Comparison of ENCODE assay signal across 9 cellular contexts in genomic region chr3:71050521-71051258, GRCh38.
DNase-seq lines count a peak whose midpoint lies in the region; ATAC-seq, FAIRE-seq and TF ChIP-seq lines count a peak whose summit lies in the region.
"Had no signal": no experiment of that assay in that cellular context is flagged by ENCODE, and none has a peak within 500 bp of the region (broad histone marks: within the 10 kb centered on the region; RNA-seq: fewer than 3 reads in every experiment).

No MANE protein-coding gene starts in this region.

- H3K4me2 ChIP-seq in mesendoderm (ENCODE audit: low read length), result no peak overlapping the region
- H3K4me2 ChIP-seq in MM.1S (ENCODE audit: low read depth, low read length), result no peak overlapping the region

- DNase-seq in activated T-cell treated with anti-CD3 and anti-CD28 coated beads, Interleukin-2, amount 50 U/mL, for 4 hours, result no peak
- no peak for DNase-seq in activated T-cell treated with anti-CD3 and anti-CD28 coated beads, Interleukin-2, amount 50 U/mL, for 1 hour
- peak in 1 of 2 donors; percentile 36 for DNase-seq in activated naive CD4-positive, alpha-beta T cell treated with anti-CD3 and anti-CD28 coated beads, Interleukin-2, amount 50 U/mL, for 72 hours (ENCODE audit: low spot score in 2 of 2)
- DNase-seq in tibial nerve (ENCODE audit: low spot score in 2 of 2) (no peak), mesendoderm (no peak), MM.1S (no peak)
- DNase-seq: right lobe of liver had no signal

- H3K4me3 ChIP-seq in tibial nerve, result no peak overlapping the region
- H3K4me3 ChIP-seq in mesendoderm (ENCODE audit: low read length), result no peak overlapping the region
- H3K4me3 ChIP-seq in MM.1S (ENCODE audit: low read length), result no peak overlapping the region
- H3K4me3 ChIP-seq: right lobe of liver had no signal

- no peaks in the 10 kb centered on the region for H3K9me2 ChIP-seq in MM.1S (replicated peaks; ENCODE audit: insufficient read depth, low read length)

- no peak overlapping the region for H2AFZ ChIP-seq in MM.1S (ENCODE audit: low read length)

- FAIRE-seq in islet of Langerhans (lab: Jason Lieb, UNC), result peak; percentile 68

- TF ChIP-seq CTCF in tibial nerve (IDR thresholded peaks at IDR 0.05), result no peak
- TF ChIP-seq CTCF in MM.1S (IDR thresholded peaks at IDR 0.05; ENCODE audit: low read length), result no peak

- no peak overlapping the region for H4K8ac ChIP-seq in mesendoderm (ENCODE audit: low read depth, low read length)

- peak; percentile 86 to 88 for ATAC-seq in activated T-cell treated with anti-CD3 and anti-CD28 coated beads, Interleukin-2, amount 50 U/mL, for 4 hours
- ATAC-seq in activated naive CD4-positive, alpha-beta T cell treated with anti-CD3 and anti-CD28 coated beads, Interleukin-2, amount 50 U/mL, for 72 hours, result peak; percentile 82 to 89
- ATAC-seq in HG02571 (IDR thresholded peaks at IDR 0.05; ENCODE audit: unreplicated experiment), result no peak

- 33% methylated on average over 6 of the region's 6 CpGs for WGBS in tibial nerve, 2 donors
- no CpG with 5 or more reads among the region's 6 CpGs for WGBS in mesendoderm (ENCODE audit: extremely low coverage, insufficient coverage, low lambda C conversion rate)

- H3K56ac ChIP-seq in mesendoderm (ENCODE audit: low read length), result no peak overlapping the region

- H3K27me3 Mint-ChIP-seq in activated T-cell treated with anti-CD3 and anti-CD28 coated beads, Interleukin-2, amount 50 U/mL, for 4 hours (ENCODE audit: low read depth), result no peaks in the 10 kb centered on the region

- no peaks in the 10 kb centered on the region for H4K20me1 ChIP-seq in MM.1S (ENCODE audit: insufficient read depth, low read length)

- no peaks in the 10 kb centered on the region for H3F3A ChIP-seq in MM.1S (ENCODE audit: insufficient read depth, low read length)

- H3K4me1 ChIP-seq in tibial nerve (peaks cover 0 to 95% (median 65%) of the 10 kb centered on the region in 4 donors), mesendoderm (ENCODE audit: control insufficient read depth, low read depth, low read length) (peaks cover 16% of the 10 kb centered on the region), MM.1S (ENCODE audit: low read length) (no peaks in the 10 kb centered on the region)

- TF ChIP-seq POLR2A in tibial nerve (IDR thresholded peaks at IDR 0.05), result no peak

- no peak overlapping the region for H2BK5ac ChIP-seq in mesendoderm (ENCODE audit: low read length)

- H3K27ac ChIP-seq in tibial nerve, result peak overlapping the region in 3 of 4 donors; percentile 13 to 85 (median 71)
- no peak overlapping the region for H3K27ac ChIP-seq in mesendoderm (ENCODE audit: low read depth, low read length)
- no peak overlapping the region for H3K27ac ChIP-seq in MM.1S (ENCODE audit: low read length)

- no peak overlapping the region for H2BK15ac ChIP-seq in mesendoderm (replicated peaks; ENCODE audit: low read depth)

- H3K23ac ChIP-seq in mesendoderm (ENCODE audit: low read length), result no peak overlapping the region

- peaks cover 89% of the 10 kb centered on the region for H3K36me3 Mint-ChIP-seq in activated T-cell treated with anti-CD3 and anti-CD28 coated beads, Interleukin-2, amount 50 U/mL, for 4 hours (ENCODE audit: insufficient read depth)
- peaks cover 51 to 71% of the 10 kb centered on the region in 2 donors for H3K36me3 Mint-ChIP-seq in activated naive CD4-positive, alpha-beta T cell treated with anti-CD3 and anti-CD28 coated beads, Interleukin-2, amount 50 U/mL, for 72 hours

- H4K5ac ChIP-seq in mesendoderm (ENCODE audit: low read length), result no peak overlapping the region

- H3K36me3 ChIP-seq in tibial nerve, result peaks cover 0 to 20% (median 0%) of the 10 kb centered on the region in 3 donors
- H3K36me3 ChIP-seq in mesendoderm (ENCODE audit: control insufficient read depth, insufficient read depth, low read length), result no peaks in the 10 kb centered on the region
- H3K36me3 ChIP-seq in MM.1S (replicated peaks; ENCODE audit: insufficient read depth, low read length), result no peaks in the 10 kb centered on the region

- H3K27me3 ChIP-seq in tibial nerve, result no peaks in the 10 kb centered on the region
- H3K27me3 ChIP-seq in mesendoderm (ENCODE audit: insufficient read depth, low read length, poor library complexity), result no peaks in the 10 kb centered on the region
- H3K27me3 ChIP-seq in MM.1S (replicated peaks; ENCODE audit: insufficient read depth, low read length), result no peaks in the 10 kb centered on the region
- H3K27me3 ChIP-seq: right lobe of liver had no signal

- H3K79me2 ChIP-seq in mesendoderm (ENCODE audit: control insufficient read depth, insufficient read depth, low read length) (no peaks in the 10 kb centered on the region), MM.1S (ENCODE audit: low read length) (peaks cover 38% of the 10 kb centered on the region)

- H3K9ac ChIP-seq in mesendoderm (ENCODE audit: low read length), result no peak overlapping the region
- H3K9ac ChIP-seq in MM.1S (ENCODE audit: low read length), result no peak overlapping the region

- no peak overlapping the region for H2AK5ac ChIP-seq in mesendoderm (ENCODE audit: low read length)

- H3K4me1 Mint-ChIP-seq in activated T-cell treated with anti-CD3 and anti-CD28 coated beads, Interleukin-2, amount 50 U/mL, for 4 hours (ENCODE audit: low read depth), result peaks cover 100% of the 10 kb centered on the region

- no peaks in the 10 kb centered on the region for H3K9me3 Mint-ChIP-seq in activated T-cell treated with anti-CD3 and anti-CD28 coated beads, Interleukin-2, amount 50 U/mL, for 4 hours
- no peaks in the 10 kb centered on the region for H3K9me3 Mint-ChIP-seq in activated naive CD4-positive, alpha-beta T cell treated with anti-CD3 and anti-CD28 coated beads, Interleukin-2, amount 50 U/mL, for 72 hours

- H3K4ac ChIP-seq in mesendoderm (ENCODE audit: low read depth, low read length), result no peak overlapping the region

- no peak for TF ChIP-seq EP300 in tibial nerve (IDR thresholded peaks at IDR 0.05)

- H3K18ac ChIP-seq in mesendoderm (ENCODE audit: low read length), result no peak overlapping the region

- H3K79me1 ChIP-seq in mesendoderm (ENCODE audit: low read length), result no peaks in the 10 kb centered on the region

- H2BK120ac ChIP-seq in mesendoderm (ENCODE audit: low read depth, low read length), result no peak overlapping the region

- H3K27ac Mint-ChIP-seq in activated naive CD4-positive, alpha-beta T cell treated with anti-CD3 and anti-CD28 coated beads, Interleukin-2, amount 50 U/mL, for 72 hours, result peak overlapping the region; percentile 88 to 92

- no peaks in the 10 kb centered on the region for H3K9me3 ChIP-seq in tibial nerve
- H3K9me3 ChIP-seq in MM.1S (replicated peaks; ENCODE audit: insufficient read depth, low read length), result no peaks in the 10 kb centered on the region
- H3K9me3 ChIP-seq: right lobe of liver had no signal

- peak overlapping the region; percentile 49 for H3K4me3 Mint-ChIP-seq in activated T-cell treated with anti-CD3 and anti-CD28 coated beads, Interleukin-2, amount 50 U/mL, for 4 hours

Comparison
In these comparisons a context has a peak if more than half of its experiments do, and no peak if none do; other contexts are left out.
1. H3K27ac ChIP-seq: peak in tibial nerve (3 of 4); none in mesendoderm (single experiment) and MM.1S (single experiment).